In the genomic region with DNA sequence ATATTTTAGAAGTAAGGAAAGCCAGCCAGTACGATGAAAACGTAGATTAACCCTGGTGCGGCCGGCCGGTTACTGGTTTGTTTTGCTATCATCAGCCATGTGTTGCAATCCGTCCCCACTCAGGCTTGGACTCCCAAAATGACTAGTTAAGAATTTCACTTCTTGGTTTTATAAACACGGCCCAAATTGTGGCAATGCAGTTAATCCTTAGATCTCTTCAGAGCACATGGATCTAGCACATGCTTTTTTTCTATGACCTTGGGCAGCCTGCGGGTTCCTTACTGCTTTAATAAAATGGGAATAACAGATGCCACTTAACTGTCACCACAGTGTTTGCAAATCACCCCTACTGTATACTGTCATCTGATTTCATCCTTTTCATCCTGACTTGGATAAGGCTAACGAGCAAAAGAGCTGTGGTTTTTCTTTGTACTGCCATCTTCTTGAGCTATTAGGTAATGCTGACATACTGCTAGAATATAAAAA, we compare ENCODE assay signal across 1 cellular context.
TF ChIP-seq lines count a peak whose summit lies in the region.

No MANE protein-coding gene starts in this region.

TF ChIP-seq in HEK293, 187 proteins besides CTCF, POLR2A, EP300 and RAD21 (continued from another document):
- TF ChIP-seq, protein P1, sequence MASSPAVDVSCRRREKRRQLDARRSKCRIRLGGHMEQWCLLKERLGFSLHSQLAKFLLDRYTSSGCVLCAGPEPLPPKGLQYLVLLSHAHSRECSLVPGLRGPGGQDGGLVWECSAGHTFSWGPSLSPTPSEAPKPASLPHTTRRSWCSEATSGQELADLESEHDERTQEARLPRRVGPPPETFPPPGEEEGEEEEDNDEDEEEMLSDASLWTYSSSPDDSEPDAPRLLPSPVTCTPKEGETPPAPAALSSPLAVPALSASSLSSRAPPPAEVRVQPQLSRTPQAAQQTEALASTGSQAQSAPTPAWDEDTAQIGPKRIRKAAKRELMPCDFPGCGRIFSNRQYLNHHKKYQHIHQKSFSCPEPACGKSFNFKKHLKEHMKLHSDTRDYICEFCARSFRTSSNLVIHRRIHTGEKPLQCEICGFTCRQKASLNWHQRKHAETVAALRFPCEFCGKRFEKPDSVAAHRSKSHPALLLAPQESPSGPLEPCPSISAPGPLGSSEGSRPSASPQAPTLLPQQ (tag by site-specific recombination; IDR thresholded peaks at IDR 0.05), result peak; percentile 24; the same call in 1 of the 2 replicates
- TF ChIP-seq ZNF350 (tag by site-specific recombination; IDR thresholded peaks at IDR 0.05), result no peak
- no peak for TF ChIP-seq SP2 (tag by site-specific recombination; IDR thresholded peaks at IDR 0.05)
- TF ChIP-seq TRIM28 (IDR thresholded peaks at IDR 0.05; ENCODE audit: borderline replicate concordance, low read length), result no peak
- 0 out of 2 replicates have a peak, but pooled peaks have one; percentile 7 for TF ChIP-seq PRDM10 (tag by site-specific recombination; IDR thresholded peaks at IDR 0.05)
- TF ChIP-seq ZNF701 (tag by site-specific recombination; IDR thresholded peaks at IDR 0.05), result no peak
- TF ChIP-seq ZBTB17 (tag by site-specific recombination; IDR thresholded peaks at IDR 0.05), result no peak
- TF ChIP-seq ZNF658 (tag by site-specific recombination; IDR thresholded peaks at IDR 0.05), result no peak
- no peak for TF ChIP-seq ZNF623 (tag by site-specific recombination; IDR thresholded peaks at IDR 0.05)
- TF ChIP-seq PATZ1 (tag by site-specific recombination; IDR thresholded peaks at IDR 0.05), result no peak
- no peak for TF ChIP-seq ZNF155 (tag by site-specific recombination; IDR thresholded peaks at IDR 0.05)
- TF ChIP-seq ZNF549 (tag by site-specific recombination; IDR thresholded peaks at IDR 0.05), result no peak
- TF ChIP-seq ZNF366 (tag by site-specific recombination; conservative IDR thresholded peaks at IDR 0.05), result 0 out of 2 replicates have a peak, but pooled peaks have one; percentile 26
- TF ChIP-seq ZNF202 (tag by site-specific recombination; IDR thresholded peaks at IDR 0.05; ENCODE audit: borderline replicate concordance), result no peak
- no peak for TF ChIP-seq ZNF16 (tag by site-specific recombination; IDR thresholded peaks at IDR 0.05; ENCODE audit: low read depth)
- TF ChIP-seq FEZF1 (tag by site-specific recombination; IDR thresholded peaks at IDR 0.05), result peak; percentile 77
- no peak for TF ChIP-seq ZNF785 (tag by site-specific recombination; IDR thresholded peaks at IDR 0.05)
- TF ChIP-seq IKZF3 (tag by site-specific recombination; IDR thresholded peaks at IDR 0.05), result peak; percentile 22; the same call in 1 of the 2 replicates
- no peak for TF ChIP-seq ZNF473 (tag by site-specific recombination; IDR thresholded peaks at IDR 0.05)
- TF ChIP-seq ZNF660 (tag by site-specific recombination; IDR thresholded peaks at IDR 0.05), result 0 out of 2 replicates have a peak, but pooled peaks have one; percentile 19
- TF ChIP-seq ZNF558 (tag by site-specific recombination; IDR thresholded peaks at IDR 0.05), result no peak
- TF ChIP-seq ZNF394 (tag by site-specific recombination; IDR thresholded peaks at IDR 0.05; ENCODE audit: borderline replicate concordance), result peak; percentile 14; the same call in 1 of the 2 replicates
- TF ChIP-seq ZNF112 (tag by site-specific recombination; IDR thresholded peaks at IDR 0.05), result no peak
